Comparison of ENCODE assay signal across 21 cellular contexts in the genomic region with DNA sequence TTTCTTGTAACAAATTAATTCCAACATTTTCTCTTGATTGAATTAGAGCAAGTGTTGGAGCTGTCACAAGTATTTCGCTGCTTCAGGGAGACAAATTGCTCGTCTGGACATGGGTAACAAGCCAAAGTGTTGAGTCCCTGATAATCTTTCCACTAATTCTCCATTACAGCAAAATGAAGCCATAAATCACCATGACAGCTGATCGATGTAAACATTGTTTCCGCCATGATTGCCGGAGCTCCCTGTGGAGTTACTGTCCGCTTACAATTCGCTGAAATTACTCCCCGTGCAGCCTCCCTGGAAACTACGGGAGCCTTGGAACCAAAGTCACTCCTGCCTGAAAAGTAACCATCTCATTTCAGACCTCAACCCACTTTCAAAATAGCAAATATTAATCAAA. TPM values are rescaled to one million over a fixed set of nuclear protein-coding genes. Genes with fewer than 3 reads are reported as not detected.
DNase-seq lines count a peak whose midpoint lies in the region; ATAC-seq and TF ChIP-seq lines count a peak whose summit lies in the region.
"Had no signal": no experiment of that assay in that cellular context is flagged by ENCODE, and none has a peak within 500 bp of the region (broad histone marks: within the 10 kb centered on the region; RNA-seq: fewer than 3 reads in every experiment).

No MANE protein-coding gene starts in this region.

- H3K9me3 Mint-ChIP-seq in neural crest cell: no peaks in the 10 kb centered on the region
- no peaks in the 10 kb centered on the region for H3K9me3 Mint-ChIP-seq in activated T-cell treated with anti-CD3 and anti-CD28 coated beads, Interleukin-2, amount 50 U/mL, for 4 hours

- no peaks in the 10 kb centered on the region for H3K36me3 Mint-ChIP-seq in neural crest cell (ENCODE audit: low read depth)
- H3K36me3 Mint-ChIP-seq in activated T-cell treated with anti-CD3 and anti-CD28 coated beads, Interleukin-2, amount 50 U/mL, for 4 hours (ENCODE audit: insufficient read depth): no peaks in the 10 kb centered on the region
- H3K36me3 Mint-ChIP-seq: IgD-negative memory B cell; naive thymus-derived CD4-positive, alpha-beta T cell had no signal

- peak overlapping the region; percentile 25 for H3K4me3 Mint-ChIP-seq in neural crest cell
- H3K4me3 Mint-ChIP-seq in activated T-cell treated with anti-CD3 and anti-CD28 coated beads, Interleukin-2, amount 50 U/mL, for 4 hours: no peak overlapping the region
- H3K4me3 Mint-ChIP-seq: IgD-negative memory B cell; naive thymus-derived CD4-positive, alpha-beta T cell had no signal

- H3K27ac Mint-ChIP-seq in neural crest cell (ENCODE audit: unreplicated experiment): peak overlapping the region; percentile 16
- H3K27ac Mint-ChIP-seq: IgD-negative memory B cell; naive thymus-derived CD4-positive, alpha-beta T cell had no signal

- peaks cover 7% of the 10 kb centered on the region for H3K4me1 Mint-ChIP-seq in neural crest cell
- no peaks in the 10 kb centered on the region for H3K4me1 Mint-ChIP-seq in activated T-cell treated with anti-CD3 and anti-CD28 coated beads, Interleukin-2, amount 50 U/mL, for 4 hours (ENCODE audit: low read depth)
- H3K4me1 Mint-ChIP-seq: IgD-negative memory B cell; naive thymus-derived CD4-positive, alpha-beta T cell had no signal

- DNase-seq in NCI-H1092 (lab: John Stamatoyannopoulos, UW) (peak; percentile 2), NCI-H1092 treated with DMSO at 0.1 percent for 48 hours (lab: John Stamatoyannopoulos, UW) (no peak), NCI-H2081 (lab: John Stamatoyannopoulos, UW) (peak; percentile 68 to 88), NCI-H774 (lab: John Stamatoyannopoulos, UW) (peak; percentile 37), neural crest cell (ENCODE audit: low read depth, low spot score) (peak; percentile 12), kidney tubule cell (ENCODE audit: low spot score) (no peak)
- no peak for DNase-seq in activated T-cell treated with anti-CD3 and anti-CD28 coated beads, Interleukin-2, amount 50 U/mL, for 4 hours
- DNase-seq: 8988T; activated CD4-positive, alpha-beta T cell treated with anti-CD3 and anti-CD28 coated beads, Interleukin-2, amount 50 U/mL, for 4 hours; amygdala; central memory CD4-positive, alpha-beta T cell; erythroblast; kidney glomerular epithelial cell; mesenchymal stem cell; naive thymus-derived CD4-positive, alpha-beta T cell; NCI-H526 treated with DMSO at 0.1 percent for 48 hours had no signal

- H3K27me3 Mint-ChIP-seq in neural crest cell (ENCODE audit: low read depth): peaks cover 21% of the 10 kb centered on the region
- peaks cover 14% of the 10 kb centered on the region for H3K27me3 Mint-ChIP-seq in activated T-cell treated with anti-CD3 and anti-CD28 coated beads, Interleukin-2, amount 50 U/mL, for 4 hours (ENCODE audit: low read depth)
- H3K27me3 Mint-ChIP-seq: IgD-negative memory B cell had no signal

- no peak for ATAC-seq in HG02571 (IDR thresholded peaks at IDR 0.05; ENCODE audit: unreplicated experiment)
- ATAC-seq in activated T-cell treated with anti-CD3 and anti-CD28 coated beads, Interleukin-2, amount 50 U/mL, for 4 hours: no peak
- ATAC-seq: gastroesophageal sphincter; HCT116; naive thymus-derived CD4-positive, alpha-beta T cell had no signal

- TF ChIP-seq CTCF in neural crest cell (conservative IDR thresholded peaks at IDR 0.05): no peak

RNA-seq across cellular contexts. Expression of a gene that starts 47.4 kb away (rescaled TPM):
- total RNA-seq in neural crest cell: 2.4 and 2.5 TPM in 2 replicates
- total RNA-seq in activated T-cell treated with anti-CD3 and anti-CD28 coated beads, Interleukin-2, amount 50 U/mL, for 4 hours: not detected
- total RNA-seq: naive thymus-derived CD4-positive, alpha-beta T cell; T-helper 2 cell treated with Interferon-gamma antibody and Interleukin-4, amounts not matched to agents 100 ng/mL and 5 ng/mL, for 36 hours had no signal

RNA-seq across cellular contexts. Expression of a gene that starts 51.1 kb away (rescaled TPM):
- total RNA-seq in neural crest cell: 36.9 and 40.6 TPM in 2 replicates
- 10 to 100 TPM; 31.6 to 32.4 (median 32.1) TPM for total RNA-seq in activated T-cell treated with anti-CD3 and anti-CD28 coated beads, Interleukin-2, amount 50 U/mL, for 4 hours

Comparison
In these comparisons a context has a peak if more than half of its experiments do, and no peak if none do; other contexts are left out.
1. DNase-seq: peak in NCI-H1092 (single experiment), NCI-H2081 (2 of 2), NCI-H774 (single experiment) and neural crest cell (single experiment); none in NCI-H1092 treated with DMSO at 0.1 percent for 48 hours (single experiment), activated T-cell treated with anti-CD3 and anti-CD28 coated beads, Interleukin-2, amount 50 U/mL, for 4 hours (single experiment) and kidney tubule cell (single experiment).